8 cellular contexts compared by ENCODE assay signal in the genomic region with DNA sequence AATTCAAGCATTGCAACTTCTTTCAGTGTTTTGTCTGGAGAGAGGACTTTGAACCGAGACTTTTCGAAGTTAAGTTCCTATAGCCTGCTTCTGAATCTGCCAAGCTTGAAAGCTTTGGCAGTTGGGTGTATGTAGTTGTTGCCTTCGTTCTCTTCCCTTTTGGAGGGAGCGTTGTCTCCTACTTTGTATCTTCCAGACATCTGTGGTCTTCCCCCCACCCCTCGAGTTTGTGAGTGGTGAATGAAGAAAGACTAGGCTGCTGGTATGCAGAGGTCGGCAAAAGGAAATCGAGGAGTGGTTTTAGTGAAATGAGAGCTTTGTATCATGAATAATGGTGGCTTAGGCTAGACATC. TPM values are rescaled to one million over a fixed set of nuclear protein-coding genes. Genes with fewer than 3 reads are reported as not detected.
DNase-seq lines count a peak whose midpoint lies in the region; TF ChIP-seq lines count a peak whose summit lies in the region.

No MANE protein-coding gene starts in this region.

- in situ Hi-C loops in ACHN (cut with HindIII; ENCODE audit: low pct_ligation_motif_present, low pct_unique_long_range_greater_than_20kb, low sequenced_read_pairs): no loop called here
- in situ Hi-C loops in GM13977 (cut with MboI; ENCODE audit: low pct_unique_long_range_greater_than_20kb, low sequenced_read_pairs, unreplicated experiment): no loop called here

- intact Hi-C loops in tibial artery (cut with DNase I; ENCODE audit: low total_unique reads): loop anchor here (10.0 kb wide), 1 partner anchor 616 kb away; no protein-coding TSS in a partner anchor

- DNase-seq in ACHN (peak; percentile 45), GM13977 (ENCODE audit: low spot score) (peak; percentile 18), SIG-M5 (lab: John Stamatoyannopoulos, UW) (peak; percentile 75), cerebellum (ENCODE audit: low spot score) (peak; percentile 20), medulla oblongata (ENCODE audit: extremely low spot score) (peak; percentile 69), tibial artery (peak in 1 of 2 donors; percentile 38), mesenteric fat pad (ENCODE audit: low spot score) (no peak), NCI-H345 treated with DMSO at 0.1 percent for 48 hours (lab: John Stamatoyannopoulos, UW; ENCODE audit: unreplicated experiment) (no peak)

- no peaks in the 10 kb centered on the region for H3K9me3 ChIP-seq in tibial artery

- H3K36me3 ChIP-seq in tibial artery: no peaks in the 10 kb centered on the region

- no peaks in the 10 kb centered on the region for H3K27me3 ChIP-seq in tibial artery

- H3K4me1 ChIP-seq in tibial artery: peaks cover 0 to 45% (median 26%) of the 10 kb centered on the region in 4 donors

- H3K27ac ChIP-seq in tibial artery: peak overlapping the region; percentile 96 to 99

- peak overlapping the region; percentile 80 to 92 for H3K4me3 ChIP-seq in tibial artery

- no peak for TF ChIP-seq CTCF in GM13977 (IDR thresholded peaks at IDR 0.05; ENCODE audit: extremely low read depth, insufficient read depth, missing control alignments)
- no peak for TF ChIP-seq CTCF in tibial artery (IDR thresholded peaks at IDR 0.05)

RNA-seq across cellular contexts. Expression of a gene that starts 1.3 kb away (rescaled TPM):
- 906 TPM for total RNA-seq in cerebellum
- 375 TPM for total RNA-seq in mesenteric fat pad

Comparison
In these comparisons a context has a peak if more than half of its experiments do, and no peak if none do; other contexts are left out.
1. DNase-seq: peak in ACHN (single experiment), GM13977 (single experiment), SIG-M5 (single experiment), cerebellum (single experiment) and medulla oblongata (single experiment); none in mesenteric fat pad (single experiment) and NCI-H345 treated with DMSO at 0.1 percent for 48 hours (single experiment).